In genomic region chr1:71068325-71069240, GRCh38 we compare ENCODE assay signal across 10 cellular contexts. TPM values are rescaled to one million over a fixed set of nuclear protein-coding genes. Genes with fewer than 3 reads are reported as not detected.
DNase-seq lines count a peak whose midpoint lies in the region; ATAC-seq and TF ChIP-seq lines count a peak whose summit lies in the region.
"Had no signal": no experiment of that assay in that cellular context is flagged by ENCODE, and none has a peak within 500 bp of the region (broad histone marks: within the 10 kb centered on the region; RNA-seq: fewer than 3 reads in every experiment).

No MANE protein-coding gene starts in this region.

- no peak for ATAC-seq in activated naive CD8-positive, alpha-beta T cell treated with anti-CD3 and anti-CD28 coated beads, Interleukin-2, amount 50 U/mL, for 24 hours
- ATAC-seq in HG02759 (IDR thresholded peaks at IDR 0.05; ENCODE audit: unreplicated experiment), result peak; percentile 73
- peak; percentile 89 for ATAC-seq in HG03571 (IDR thresholded peaks at IDR 0.05; ENCODE audit: unreplicated experiment)
- peak; percentile 88 for ATAC-seq in stimulated activated effector memory CD8-positive, alpha-beta T cell treated with anti-CD3 and anti-CD28 coated beads, Interleukin-12 subunit alpha, Interleukin-12 subunit beta, amount 100 ng/mL, for 72 hours

- TF ChIP-seq CTCF in thyroid gland (IDR thresholded peaks at IDR 0.05), result no peak

- peak overlapping the region; percentile 28 for H3K27ac Mint-ChIP-seq in activated naive CD8-positive, alpha-beta T cell
- no peak overlapping the region for H3K27ac Mint-ChIP-seq in activated naive CD8-positive, alpha-beta T cell treated with anti-CD3 and anti-CD28 coated beads, Interleukin-2, amount 50 U/mL, for 24 hours
- H3K27ac Mint-ChIP-seq in stimulated activated effector memory CD8-positive, alpha-beta T cell treated with anti-CD3 and anti-CD28 coated beads, Interleukin-12 subunit alpha, Interleukin-12 subunit beta, amount 100 ng/mL, for 72 hours, result peak overlapping the region; percentile 76

- peaks cover 10% of the 10 kb centered on the region for H3K4me1 Mint-ChIP-seq in activated naive CD8-positive, alpha-beta T cell (ENCODE audit: low read depth)
- H3K4me1 Mint-ChIP-seq in activated naive CD8-positive, alpha-beta T cell treated with anti-CD3 and anti-CD28 coated beads, Interleukin-2, amount 50 U/mL, for 24 hours, result peaks cover 4% of the 10 kb centered on the region
- H3K4me1 Mint-ChIP-seq in stimulated activated effector memory CD8-positive, alpha-beta T cell treated with anti-CD3 and anti-CD28 coated beads, Interleukin-12 subunit alpha, Interleukin-12 subunit beta, amount 100 ng/mL, for 72 hours, result peaks cover 24% of the 10 kb centered on the region

- no peaks in the 10 kb centered on the region for H3K9me3 Mint-ChIP-seq in activated naive CD8-positive, alpha-beta T cell (ENCODE audit: low read depth)
- H3K9me3 Mint-ChIP-seq in activated naive CD8-positive, alpha-beta T cell treated with anti-CD3 and anti-CD28 coated beads, Interleukin-2, amount 50 U/mL, for 24 hours, result no peaks in the 10 kb centered on the region
- H3K9me3 Mint-ChIP-seq in stimulated activated effector memory CD8-positive, alpha-beta T cell treated with anti-CD3 and anti-CD28 coated beads, Interleukin-12 subunit alpha, Interleukin-12 subunit beta, amount 100 ng/mL, for 72 hours, result no peaks in the 10 kb centered on the region

- peaks cover 85 to 86% of the 10 kb centered on the region in 2 donors for H3K36me3 ChIP-seq in thyroid gland

- H3K27ac ChIP-seq in thyroid gland, result no peak overlapping the region

- H3K27me3 ChIP-seq in thyroid gland, result no peaks in the 10 kb centered on the region

- DNase-seq in activated naive CD8-positive, alpha-beta T cell treated with anti-CD3 and anti-CD28 coated beads, Interleukin-2, amount 50 U/mL, for 24 hours, result no peak
- no peak for DNase-seq in stimulated activated effector memory CD8-positive, alpha-beta T cell treated with anti-CD3 and anti-CD28 coated beads, Interleukin-12 subunit alpha, Interleukin-12 subunit beta, amount 100 ng/mL, for 72 hours (ENCODE audit: low spot score in 2 of 2)
- DNase-seq in Kasumi-1 (lab: John Stamatoyannopoulos, UW) (no peak), thyroid gland (no peak), NCI-H2081 (lab: John Stamatoyannopoulos, UW) (no peak)
- DNase-seq: activated naive CD4-positive, alpha-beta T cell treated with Interleukin-2 at 50 U/mL for 16 hours had no signal

- H3K4me1 ChIP-seq in thyroid gland, result no peaks in the 10 kb centered on the region

- intact Hi-C loops in thyroid gland (cut with DNase I), result no loop called here

- no peak for TF ChIP-seq POLR2A in thyroid gland (IDR thresholded peaks at IDR 0.05)

- 92 to 95% methylated on average over 6 of the region's 6 CpGs for WGBS in thyroid gland, 2 donors

- H3K9me3 ChIP-seq in thyroid gland, result no peaks in the 10 kb centered on the region

- no peak overlapping the region for H3K4me3 Mint-ChIP-seq in activated naive CD8-positive, alpha-beta T cell
- no peak overlapping the region for H3K4me3 Mint-ChIP-seq in activated naive CD8-positive, alpha-beta T cell treated with anti-CD3 and anti-CD28 coated beads, Interleukin-2, amount 50 U/mL, for 24 hours
- H3K4me3 Mint-ChIP-seq in stimulated activated effector memory CD8-positive, alpha-beta T cell treated with anti-CD3 and anti-CD28 coated beads, Interleukin-12 subunit alpha, Interleukin-12 subunit beta, amount 100 ng/mL, for 72 hours, result no peak overlapping the region

- H3K4me3 ChIP-seq in thyroid gland (replicated peaks in 1 of 3), result no peak overlapping the region

- no peaks in the 10 kb centered on the region for H3K27me3 Mint-ChIP-seq in activated naive CD8-positive, alpha-beta T cell
- no peaks in the 10 kb centered on the region for H3K27me3 Mint-ChIP-seq in activated naive CD8-positive, alpha-beta T cell treated with anti-CD3 and anti-CD28 coated beads, Interleukin-2, amount 50 U/mL, for 24 hours

- peaks cover 9% of the 10 kb centered on the region for H3K36me3 Mint-ChIP-seq in activated naive CD8-positive, alpha-beta T cell
- H3K36me3 Mint-ChIP-seq in activated naive CD8-positive, alpha-beta T cell treated with anti-CD3 and anti-CD28 coated beads, Interleukin-2, amount 50 U/mL, for 24 hours (ENCODE audit: low read depth), result peaks cover 51% of the 10 kb centered on the region
- peaks cover 100% of the 10 kb centered on the region for H3K36me3 Mint-ChIP-seq in stimulated activated effector memory CD8-positive, alpha-beta T cell treated with anti-CD3 and anti-CD28 coated beads, Interleukin-12 subunit alpha, Interleukin-12 subunit beta, amount 100 ng/mL, for 72 hours

RNA-seq across cellular contexts. Expression of gene ZRANB2, which starts 12.3 kb away (rescaled TPM):
- total RNA-seq in thyroid gland, result 100 to 1,000 TPM in 1 of 4 donors, 10 to 100 TPM in 3; 67.3 to 125 (median 93.7) TPM

RNA-seq across cellular contexts. Expression of gene PTGER3, which starts 21.0 kb away (rescaled TPM):
- 1 to 10 TPM in 3 of 4 donors, under 1 TPM in 1; 0.39 to 6.4 (median 2.1) TPM for total RNA-seq in thyroid gland
- total RNA-seq: osteoblast had no signal
